8 cellular contexts compared by ENCODE assay signal in the genomic region with DNA sequence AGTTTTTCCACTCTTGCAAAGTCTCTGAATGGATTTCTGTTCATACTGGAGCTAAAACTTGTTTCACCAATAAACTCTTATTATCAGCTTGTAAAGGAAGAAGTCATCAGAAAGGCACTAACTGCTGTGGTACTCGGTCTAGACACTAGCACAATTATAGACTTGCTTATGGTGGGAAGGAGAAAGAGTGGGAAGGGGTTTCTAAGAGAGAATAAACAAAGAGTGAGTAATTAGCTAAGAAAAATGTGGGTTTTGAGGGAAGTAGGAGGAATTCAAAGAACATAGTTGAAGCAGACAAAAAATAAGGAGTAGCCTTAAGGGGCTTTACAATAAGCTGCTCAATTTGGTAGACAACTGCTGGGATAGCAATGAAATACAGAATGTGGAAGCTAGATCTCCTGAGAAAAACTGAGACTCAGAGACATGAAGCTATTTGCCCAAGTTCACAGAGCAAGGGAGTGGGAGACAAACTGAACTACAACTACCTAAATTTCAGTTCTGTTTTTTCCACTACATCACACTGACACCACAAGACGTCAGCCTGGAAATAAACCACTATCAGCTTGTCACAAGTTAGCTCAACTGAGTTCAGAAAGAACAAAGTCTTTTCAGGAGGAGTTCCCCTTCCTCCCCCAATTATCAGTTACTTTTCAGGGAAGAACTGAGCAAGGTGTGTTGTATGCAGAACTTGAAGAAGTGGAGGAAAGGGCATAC. TPM values are rescaled to one million over a fixed set of nuclear protein-coding genes. Genes with fewer than 3 reads are reported as not detected.
A peak's percentile ranks its signal among the peaks of the same experiment; 100 is the strongest.
DNase-seq lines count a peak whose midpoint lies in the region; ATAC-seq and TF ChIP-seq lines count a peak whose summit lies in the region.

No MANE protein-coding gene starts in this region.

- H3K9me3 ChIP-seq in suprapubic skin (no peaks in the 10 kb centered on the region), MG63 (peaks cover 5% of the 10 kb centered on the region)

- TF ChIP-seq EP300 in suprapubic skin (IDR thresholded peaks at IDR 0.05), result no peak

- CTCF ChIA-PET in activated CD8-positive, alpha-beta memory T cell treated with anti-CD3 and anti-CD28 coated beads, Interleukin-2, amount 10 ng/mL, durations not matched to agents 7 days and 5 days (lab: Charles Lee), result interaction anchor here (0.6 to 4.9 kb wide), 2 partner anchors 135 to 353 kb away, joined by 3 to 35 read pairs; no protein-coding TSS in a partner anchor

- DNase-seq in activated CD8-positive, alpha-beta memory T cell treated with anti-CD3 and anti-CD28 coated beads, Interleukin-2, amount 10 ng/mL, durations not matched to agents 7 days and 5 days, result peak; percentile 43
- no peak for DNase-seq in activated CD8-positive, alpha-beta memory T cell treated with anti-CD3 and anti-CD28 coated beads, Interleukin-2, amount 50 U/mL, for 48 hours
- peak; percentile 12 for DNase-seq in SKM-1 (lab: John Stamatoyannopoulos, UW; ENCODE audit: unreplicated experiment)
- DNase-seq in memory B cell (ENCODE audit: low spot score in 2 of 2), result peak; percentile 15 to 29
- no peak for DNase-seq in suprapubic skin (ENCODE audit: low spot score in 2 of 2)
- no peak for DNase-seq in MG63
- no peak for DNase-seq in NCI-H2107 treated with DMSO at 0.1 percent for 48 hours (lab: John Stamatoyannopoulos, UW; ENCODE audit: unreplicated experiment)

- WGBS in suprapubic skin, result 60% methylated on average over 2 of the region's 2 CpGs

- H3K27ac ChIP-seq in suprapubic skin, result no peak overlapping the region

- H3K36me3 Mint-ChIP-seq in activated CD8-positive, alpha-beta memory T cell treated with anti-CD3 and anti-CD28 coated beads, Interleukin-2, amount 10 ng/mL, durations not matched to agents 7 days and 5 days, result peaks cover 24% of the 10 kb centered on the region
- H3K36me3 Mint-ChIP-seq in memory B cell, result peaks cover 18% of the 10 kb centered on the region

- no peaks in the 10 kb centered on the region for H3K27me3 ChIP-seq in suprapubic skin
- H3K27me3 ChIP-seq in MG63, result no peaks in the 10 kb centered on the region

- peaks cover 22% of the 10 kb centered on the region for H3K4me1 ChIP-seq in suprapubic skin

- H3K4me1 Mint-ChIP-seq in activated CD8-positive, alpha-beta memory T cell treated with anti-CD3 and anti-CD28 coated beads, Interleukin-2, amount 10 ng/mL, durations not matched to agents 7 days and 5 days, result peaks cover 9% of the 10 kb centered on the region
- H3K4me1 Mint-ChIP-seq in memory B cell, result peaks cover 15% of the 10 kb centered on the region

- no peak for TF ChIP-seq CTCF in suprapubic skin (IDR thresholded peaks at IDR 0.05)

- peak overlapping the region; percentile 37 for H3K27ac Mint-ChIP-seq in activated CD8-positive, alpha-beta memory T cell treated with anti-CD3 and anti-CD28 coated beads, Interleukin-2, amount 10 ng/mL, durations not matched to agents 7 days and 5 days
- peak overlapping the region; percentile 56 for H3K27ac Mint-ChIP-seq in memory B cell

- peaks cover 12% of the 10 kb centered on the region for H3K36me3 ChIP-seq in suprapubic skin
- no peaks in the 10 kb centered on the region; the same call in none of the 2 replicates for H3K36me3 ChIP-seq in MG63

- TF ChIP-seq POLR2A in suprapubic skin (IDR thresholded peaks at IDR 0.05), result no peak

- H3K4me3 Mint-ChIP-seq in activated CD8-positive, alpha-beta memory T cell treated with anti-CD3 and anti-CD28 coated beads, Interleukin-2, amount 10 ng/mL, durations not matched to agents 7 days and 5 days, result no peak overlapping the region
- no peak overlapping the region for H3K4me3 Mint-ChIP-seq in memory B cell

- no peaks in the 10 kb centered on the region for H3K27me3 Mint-ChIP-seq in activated CD8-positive, alpha-beta memory T cell treated with anti-CD3 and anti-CD28 coated beads, Interleukin-2, amount 10 ng/mL, durations not matched to agents 7 days and 5 days
- no peaks in the 10 kb centered on the region for H3K27me3 Mint-ChIP-seq in memory B cell

- peaks cover 4% of the 10 kb centered on the region for H3K9me3 Mint-ChIP-seq in activated CD8-positive, alpha-beta memory T cell treated with anti-CD3 and anti-CD28 coated beads, Interleukin-2, amount 10 ng/mL, durations not matched to agents 7 days and 5 days (ENCODE audit: low read depth)
- H3K9me3 Mint-ChIP-seq in memory B cell, result peaks cover 9% of the 10 kb centered on the region

- H3K4me3 ChIP-seq in suprapubic skin, result no peak overlapping the region
- no peak overlapping the region for H3K4me3 ChIP-seq in MG63

- ATAC-seq in activated CD8-positive, alpha-beta memory T cell treated with anti-CD3 and anti-CD28 coated beads, Interleukin-2, amount 10 ng/mL, durations not matched to agents 7 days and 5 days, result peak; percentile 49
- ATAC-seq in HG02852 (IDR thresholded peaks at IDR 0.05; ENCODE audit: unreplicated experiment) (peak; percentile 88), memory B cell (ENCODE audit: low read depth) (peak; percentile 96)

RNA-seq across cellular contexts. Expression of gene MAP4K3, which starts 59.7 kb away (rescaled TPM):
- total RNA-seq in activated CD8-positive, alpha-beta memory T cell treated with anti-CD3 and anti-CD28 coated beads, Interleukin-2, amount 10 ng/mL, durations not matched to agents 7 days and 5 days, result 10 to 100 TPM; 10.9 to 13.1 TPM
- 10 to 100 TPM; 26.3 to 59.9 (median 37.8) TPM for total RNA-seq in suprapubic skin
- total RNA-seq in MG63 (2014; rRNA removed; shearing (Covaris generic); ENCODE audit: low replicate concordance), result 8.7 and 15.6 TPM in 2 replicates

Comparison
In these comparisons a context has a peak if more than half of its experiments do, and no peak if none do; other contexts are left out.
1. DNase-seq: peak in activated CD8-positive, alpha-beta memory T cell treated with anti-CD3 and anti-CD28 coated beads, Interleukin-2, amount 10 ng/mL, durations not matched to agents 7 days and 5 days (single experiment), SKM-1 (single experiment) and memory B cell (2 of 2); none in activated CD8-positive, alpha-beta memory T cell treated with anti-CD3 and anti-CD28 coated beads, Interleukin-2, amount 50 U/mL, for 48 hours (single experiment), suprapubic skin (0 of 2), MG63 (single experiment) and NCI-H2107 treated with DMSO at 0.1 percent for 48 hours (single experiment).
2. Peak in every context shown above with its lines, with median percentiles within 50 percentile points of each other: ATAC-seq.